ENCODE assay signal across 17 cellular contexts in genomic region chr3:110938629-110939028, GRCh38.
DNase-seq lines count a peak whose midpoint lies in the region; ATAC-seq and TF ChIP-seq lines count a peak whose summit lies in the region.
"Had no signal": no experiment of that assay in that cellular context is flagged by ENCODE, and none has a peak within 500 bp of the region (broad histone marks: within the 10 kb centered on the region; RNA-seq: fewer than 3 reads in every experiment).

No MANE protein-coding gene starts in this region.

- POLR2A ChIA-PET in activated CD8-positive, alpha-beta T cell treated with anti-CD3 and anti-CD28 coated beads for 36 hours (lab: Charles Lee): no interaction called here
- POLR2A ChIA-PET in activated CD8-positive, alpha-beta T cell treated with anti-CD3 and anti-CD28 coated beads, Interleukin-2, amount 10 ng/mL, durations not matched to agents 7 days and 5 days (lab: Charles Lee): no interaction called here

- peaks cover 100% of the 10 kb centered on the region for H4K20me1 ChIP-seq in smooth muscle cell (ENCODE audit: low read depth)
- H4K20me1 ChIP-seq: BLaER1 had no signal

- H3K27me3 Mint-ChIP-seq in activated CD8-positive, alpha-beta T cell treated with anti-CD3 and anti-CD28 coated beads for 36 hours: peaks cover 10% of the 10 kb centered on the region
- H3K27me3 Mint-ChIP-seq in activated CD8-positive, alpha-beta T cell treated with anti-CD3 and anti-CD28 coated beads, Interleukin-2, amount 10 ng/mL, durations not matched to agents 7 days and 5 days (ENCODE audit: low read depth): peaks cover 3% of the 10 kb centered on the region
- H3K27me3 Mint-ChIP-seq in activated T-helper 17 cell treated with anti-CD3 and anti-CD28 coated beads, Interleukin-2, amount 50 U/mL, for 72 hours: peaks cover 16% of the 10 kb centered on the region

- intact Hi-C loops in activated CD8-positive, alpha-beta T cell treated with anti-CD3 and anti-CD28 coated beads for 36 hours (cut with micrococcal nuclease): no loop called here
- intact Hi-C loops in psoas muscle (cut with DNase I): no loop called here

- H3K27me3 ChIP-seq in smooth muscle cell (ENCODE audit: low read depth) (no peaks in the 10 kb centered on the region), psoas muscle (ENCODE audit: insufficient read depth in 3 of 3, low read length in 2 of 3) (no peaks in the 10 kb centered on the region)
- H3K27me3 ChIP-seq: BLaER1 had no signal

- H3F3A ChIP-seq in smooth muscle cell (ENCODE audit: low read depth): peaks cover 27% of the 10 kb centered on the region

- no peak for TF ChIP-seq CTCF in activated CD8-positive, alpha-beta T cell treated with anti-CD3 and anti-CD28 coated beads for 36 hours (IDR thresholded peaks at IDR 0.05)
- no peak for TF ChIP-seq CTCF in epithelial cell of proximal tubule (conservative IDR thresholded peaks at IDR 0.05; ENCODE audit: low read depth, low read length)
- TF ChIP-seq CTCF in smooth muscle cell (IDR thresholded peaks at IDR 0.05; ENCODE audit: borderline replicate concordance, insufficient read depth, poor library complexity, severe bottlenecking): no peak
- no peak for TF ChIP-seq CTCF in psoas muscle (IDR thresholded peaks at IDR 0.05)

- peak overlapping the region; percentile 49 for H3K4me2 ChIP-seq in smooth muscle cell
- H3K4me2 ChIP-seq: BLaER1 had no signal

- H3K4me3 Mint-ChIP-seq in activated CD8-positive, alpha-beta T cell treated with anti-CD3 and anti-CD28 coated beads for 36 hours: no peak overlapping the region
- H3K4me3 Mint-ChIP-seq in activated CD8-positive, alpha-beta T cell treated with anti-CD3 and anti-CD28 coated beads, Interleukin-2, amount 10 ng/mL, durations not matched to agents 7 days and 5 days: no peak overlapping the region
- H3K4me3 Mint-ChIP-seq in activated T-helper 17 cell treated with anti-CD3 and anti-CD28 coated beads, Interleukin-2, amount 50 U/mL, for 72 hours: no peak overlapping the region
- H3K4me3 Mint-ChIP-seq: CD14-positive monocyte; CD4-positive, alpha-beta memory T cell had no signal

- H3K27ac ChIP-seq in smooth muscle cell (ENCODE audit: low read depth) (peak overlapping the region; percentile 61), psoas muscle (no peak overlapping the region)
- H3K27ac ChIP-seq: BLaER1, GM23248 had no signal

- no peak overlapping the region for H3K4me3 ChIP-seq in epithelial cell of proximal tubule (ENCODE audit: low read depth, low read length)
- H3K4me3 ChIP-seq in smooth muscle cell: no peak overlapping the region
- no peak overlapping the region for H3K4me3 ChIP-seq in psoas muscle
- H3K4me3 ChIP-seq: BLaER1, GM12878, GM23248, HAP-1 had no signal

- peaks cover 10% of the 10 kb centered on the region for H3K4me1 ChIP-seq in smooth muscle cell (ENCODE audit: low read depth)
- no peaks in the 10 kb centered on the region for H3K4me1 ChIP-seq in psoas muscle
- H3K4me1 ChIP-seq: BLaER1, HAP-1 had no signal

- no peak overlapping the region for H2AFZ ChIP-seq in smooth muscle cell (ENCODE audit: low read depth)
- H2AFZ ChIP-seq: GM23248 had no signal

- H3K9ac ChIP-seq in smooth muscle cell (ENCODE audit: low read depth): no peak overlapping the region
- H3K9ac ChIP-seq: BLaER1, GM23248 had no signal

- H3K9me3 Mint-ChIP-seq in activated CD8-positive, alpha-beta T cell treated with anti-CD3 and anti-CD28 coated beads for 36 hours: no peaks in the 10 kb centered on the region
- H3K9me3 Mint-ChIP-seq in activated CD8-positive, alpha-beta T cell treated with anti-CD3 and anti-CD28 coated beads, Interleukin-2, amount 10 ng/mL, durations not matched to agents 7 days and 5 days (ENCODE audit: insufficient read depth): no peaks in the 10 kb centered on the region
- peaks cover 4% of the 10 kb centered on the region for H3K9me3 Mint-ChIP-seq in activated T-helper 17 cell treated with anti-CD3 and anti-CD28 coated beads, Interleukin-2, amount 50 U/mL, for 72 hours

- no peaks in the 10 kb centered on the region for H3K4me1 Mint-ChIP-seq in activated CD8-positive, alpha-beta T cell treated with anti-CD3 and anti-CD28 coated beads for 36 hours (ENCODE audit: low read depth)
- H3K4me1 Mint-ChIP-seq in activated CD8-positive, alpha-beta T cell treated with anti-CD3 and anti-CD28 coated beads, Interleukin-2, amount 10 ng/mL, durations not matched to agents 7 days and 5 days (ENCODE audit: low read depth): no peaks in the 10 kb centered on the region
- H3K4me1 Mint-ChIP-seq in activated T-helper 17 cell treated with anti-CD3 and anti-CD28 coated beads, Interleukin-2, amount 50 U/mL, for 72 hours: no peaks in the 10 kb centered on the region
- H3K4me1 Mint-ChIP-seq: CD14-positive monocyte; CD4-positive, alpha-beta memory T cell had no signal

- H3K36me3 Mint-ChIP-seq in activated CD8-positive, alpha-beta T cell treated with anti-CD3 and anti-CD28 coated beads for 36 hours (ENCODE audit: low read depth): no peaks in the 10 kb centered on the region
- H3K36me3 Mint-ChIP-seq in activated CD8-positive, alpha-beta T cell treated with anti-CD3 and anti-CD28 coated beads, Interleukin-2, amount 10 ng/mL, durations not matched to agents 7 days and 5 days (ENCODE audit: low read depth): no peaks in the 10 kb centered on the region
- H3K36me3 Mint-ChIP-seq in activated T-helper 17 cell treated with anti-CD3 and anti-CD28 coated beads, Interleukin-2, amount 50 U/mL, for 72 hours (ENCODE audit: low read depth): no peaks in the 10 kb centered on the region
- H3K36me3 Mint-ChIP-seq: CD14-positive monocyte had no signal

- H3K27ac Mint-ChIP-seq in activated CD8-positive, alpha-beta T cell treated with anti-CD3 and anti-CD28 coated beads for 36 hours: no peak overlapping the region
- H3K27ac Mint-ChIP-seq in activated CD8-positive, alpha-beta T cell treated with anti-CD3 and anti-CD28 coated beads, Interleukin-2, amount 10 ng/mL, durations not matched to agents 7 days and 5 days: no peak overlapping the region
- H3K27ac Mint-ChIP-seq in activated T-helper 17 cell treated with anti-CD3 and anti-CD28 coated beads, Interleukin-2, amount 50 U/mL, for 72 hours: no peak overlapping the region
- H3K27ac Mint-ChIP-seq: CD14-positive monocyte had no signal

- H3K79me2 ChIP-seq in smooth muscle cell (ENCODE audit: low read depth): peaks cover 100% of the 10 kb centered on the region

- no peak for DNase-seq in activated CD8-positive, alpha-beta T cell treated with anti-CD3 and anti-CD28 coated beads for 36 hours
- no peak for DNase-seq in activated CD8-positive, alpha-beta T cell treated with anti-CD3 and anti-CD28 coated beads, Interleukin-2, amount 10 ng/mL, durations not matched to agents 7 days and 5 days
- DNase-seq in epithelial cell of proximal tubule (ENCODE audit: low read depth): peak; percentile 1
- no peak for DNase-seq in smooth muscle cell (lab: John Stamatoyannopoulos, UW; ENCODE audit: unreplicated experiment)
- no peak for DNase-seq in psoas muscle
- DNase-seq: 8988T; CD4-positive, alpha-beta memory T cell; DMS153; DND-41; EL; GM23248 had no signal

- CTCF ChIA-PET in activated CD8-positive, alpha-beta T cell treated with anti-CD3 and anti-CD28 coated beads for 36 hours (lab: Charles Lee): no interaction called here
- CTCF ChIA-PET in activated CD8-positive, alpha-beta T cell treated with anti-CD3 and anti-CD28 coated beads, Interleukin-2, amount 10 ng/mL, durations not matched to agents 7 days and 5 days (lab: Charles Lee): no interaction called here

- H3K36me3 ChIP-seq in smooth muscle cell (ENCODE audit: low read depth) (peaks cover 4% of the 10 kb centered on the region), psoas muscle (ENCODE audit: insufficient read depth in 1 of 2, low read depth in 1 of 2) (no peaks in the 10 kb centered on the region)
- H3K36me3 ChIP-seq: BLaER1, HAP-1 had no signal

- ATAC-seq in activated CD8-positive, alpha-beta T cell treated with anti-CD3 and anti-CD28 coated beads for 36 hours: peak; percentile 37
- no peak for ATAC-seq in activated CD8-positive, alpha-beta T cell treated with anti-CD3 and anti-CD28 coated beads, Interleukin-2, amount 10 ng/mL, durations not matched to agents 7 days and 5 days
- peak; percentile 28 for ATAC-seq in activated T-helper 17 cell treated with anti-CD3 and anti-CD28 coated beads, Interleukin-2, amount 50 U/mL, for 72 hours (replicated peaks)
- ATAC-seq in HG03520 (IDR thresholded peaks at IDR 0.05; ENCODE audit: unreplicated experiment): no peak
- ATAC-seq in psoas muscle: no peak
- ATAC-seq: GM12878 had no signal

- H3K9me3 ChIP-seq in smooth muscle cell (replicated peaks; ENCODE audit: low read depth) (no peaks in the 10 kb centered on the region), psoas muscle (no peaks in the 10 kb centered on the region)
- H3K9me3 ChIP-seq: BLaER1, HAP-1 had no signal

Comparison
In these comparisons a context has a peak if more than half of its experiments do, and no peak if none do; other contexts are left out.
1. ATAC-seq: peak in activated CD8-positive, alpha-beta T cell treated with anti-CD3 and anti-CD28 coated beads for 36 hours (single experiment) and activated T-helper 17 cell treated with anti-CD3 and anti-CD28 coated beads, Interleukin-2, amount 50 U/mL, for 72 hours (single experiment); none in activated CD8-positive, alpha-beta T cell treated with anti-CD3 and anti-CD28 coated beads, Interleukin-2, amount 10 ng/mL, durations not matched to agents 7 days and 5 days (single experiment), HG03520 (single experiment) and psoas muscle (0 of 4).